Comparison of ENCODE assay signal across 18 cellular contexts in the genomic region with DNA sequence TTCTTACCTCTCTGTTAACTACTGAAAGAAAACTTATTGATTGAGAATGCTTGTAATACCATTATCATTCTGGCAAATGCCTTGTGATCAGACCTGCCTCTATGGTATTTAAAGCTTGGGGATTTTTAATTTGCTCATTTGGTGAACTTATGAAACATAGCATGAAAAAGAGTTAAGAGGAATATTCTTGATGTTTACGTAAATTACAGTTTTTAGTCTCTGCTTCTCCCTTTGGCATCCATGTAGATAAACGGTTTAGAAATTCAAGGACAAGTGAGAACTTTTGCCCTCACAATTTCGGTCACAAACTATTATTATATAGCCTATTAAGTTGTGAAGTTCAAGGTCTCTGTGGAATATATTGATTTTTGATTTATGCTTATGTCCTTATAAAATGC.
"Had no signal": no experiment of that assay in that cellular context is flagged by ENCODE, and none has a peak within 500 bp of the region (broad histone marks: within the 10 kb centered on the region; RNA-seq: fewer than 3 reads in every experiment).

No MANE protein-coding gene starts in this region.

- H3K9me3 ChIP-seq: esophagus squamous epithelium, psoas muscle, right lobe of liver, stomach, thoracic aorta had no signal

- H3K27ac ChIP-seq: esophagus squamous epithelium, psoas muscle, right lobe of liver, stomach, thoracic aorta, VCaP had no signal

- H3K4me3 ChIP-seq: esophagus squamous epithelium, lung, psoas muscle, right lobe of liver, stomach, thoracic aorta had no signal

- DNase-seq: activated CD4-positive, alpha-beta T cell treated with anti-CD3 and anti-CD28 coated beads for 1 hour; activated CD4-positive, alpha-beta T cell treated with anti-CD3 and anti-CD28 coated beads, Interleukin-2, amount 50 U/mL, for 4 hours; activated naive CD4-positive, alpha-beta T cell; activated naive CD8-positive, alpha-beta T cell treated with anti-CD3 and anti-CD28 coated beads, Interleukin-2, amount 10 ng/mL, durations not matched to agents 7 days and 5 days; activated T-cell treated with anti-CD3 and anti-CD28 coated beads for 4 hours; effector CD8-positive, alpha-beta T cell; esophagus squamous epithelium; left cardiac atrium; nephron progenitor cell; psoas muscle; right lobe of liver; stimulated activated CD4-positive, alpha-beta T cell treated with anti-CD3 and anti-CD28 coated beads, Interleukin-4, amount 100 ng/mL, for 24 hours; stomach; SW 1271 had no signal

- H3K36me3 ChIP-seq: esophagus squamous epithelium, right lobe of liver, stomach, thoracic aorta had no signal

- H3K4me1 ChIP-seq: right lobe of liver, stomach had no signal

- H3K27me3 ChIP-seq: right lobe of liver had no signal

- ATAC-seq: left cardiac atrium; psoas muscle; right lobe of liver; stimulated activated effector memory CD8-positive, alpha-beta T cell treated with anti-CD3 and anti-CD28 coated beads, Interleukin-12 subunit alpha, Interleukin-12 subunit beta, amount 100 ng/mL, for 72 hours had no signal
